ENCODE assay signal across 11 cellular contexts in the genomic region with DNA sequence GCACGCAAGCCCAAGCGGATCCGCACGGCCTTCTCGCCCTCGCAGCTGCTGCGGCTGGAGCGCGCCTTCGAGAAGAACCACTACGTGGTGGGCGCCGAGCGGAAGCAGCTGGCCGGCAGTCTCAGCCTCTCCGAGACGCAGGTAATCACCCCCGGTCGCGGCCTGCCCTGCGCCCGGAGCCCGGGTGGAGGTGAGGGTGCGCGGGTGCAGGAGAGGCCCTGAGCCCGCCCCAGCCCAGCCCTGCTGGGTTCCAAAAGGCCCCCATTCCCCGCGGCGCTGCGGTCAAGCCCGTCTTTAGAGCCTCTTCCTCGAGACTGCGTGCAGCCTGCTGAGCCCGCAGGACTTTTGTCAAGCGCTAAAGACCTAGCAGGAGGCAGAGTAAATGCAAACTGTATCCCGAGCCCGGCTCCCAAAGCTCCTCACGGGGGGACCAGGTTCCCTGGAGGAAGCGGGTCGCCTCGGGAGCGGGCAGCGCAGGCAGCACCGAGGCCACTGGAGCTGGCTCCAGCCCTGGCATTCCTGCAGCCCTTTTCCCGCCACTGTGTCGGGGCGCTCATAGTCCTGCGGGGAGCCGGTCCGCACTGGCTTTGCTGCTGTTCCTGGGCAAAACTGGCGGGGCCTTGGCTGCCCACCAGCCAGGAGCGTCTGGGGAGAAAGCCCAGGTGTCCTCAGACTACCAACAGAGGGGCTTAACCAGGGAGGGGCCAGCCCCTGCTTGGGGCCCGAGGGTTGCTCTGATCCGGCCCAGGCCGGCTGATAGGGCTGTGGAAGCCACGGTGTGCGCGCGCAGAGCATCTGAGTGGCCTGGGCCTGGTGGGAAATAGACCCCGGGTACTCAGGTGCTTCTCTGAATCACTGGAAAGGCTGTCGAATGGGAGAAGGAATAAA. TPM values are rescaled to one million over a fixed set of nuclear protein-coding genes. Genes with fewer than 3 reads are reported as not detected.
A peak's percentile ranks its signal among the peaks of the same experiment; 100 is the strongest.
DNase-seq lines count a peak whose midpoint lies in the region; ATAC-seq and TF ChIP-seq lines count a peak whose summit lies in the region.
"Had no signal": no experiment of that assay in that cellular context is flagged by ENCODE, and none has a peak within 500 bp of the region (broad histone marks: within the 10 kb centered on the region; RNA-seq: fewer than 3 reads in every experiment).

No MANE protein-coding gene starts in this region.

- H3K27me3 ChIP-seq in HUES6 (ENCODE audit: control insufficient read depth, insufficient read depth, low read length): peaks cover 100% of the 10 kb centered on the region
- peaks cover 59 to 100% (median 99%) of the 10 kb centered on the region in 3 donors for H3K27me3 ChIP-seq in stomach

- H3K27ac ChIP-seq in HUES6 (ENCODE audit: low read depth, low read length): no peak overlapping the region
- H3K27ac ChIP-seq in stomach: no peak overlapping the region

- H3K4me1 ChIP-seq in HUES6 (ENCODE audit: control insufficient read depth, insufficient read depth, low read length): peaks cover 33% of the 10 kb centered on the region
- H3K4me1 ChIP-seq in stomach: peaks cover 22 to 37% (median 33%) of the 10 kb centered on the region in 4 donors

- intact Hi-C loops in stomach (cut with DNase I; ENCODE audit: low total_unique reads): no loop called here
- intact Hi-C loops in left cardiac atrium (cut with DNase I): no loop called here

- no peak for TF ChIP-seq CTCF in stomach (IDR thresholded peaks at IDR 0.05)

- DNase-seq in activated CD8-positive, alpha-beta memory T cell treated with anti-CD3 and anti-CD28 coated beads for 24 hours: peak; percentile 61
- DNase-seq in activated CD8-positive, alpha-beta memory T cell treated with anti-CD3 and anti-CD28 coated beads, Interleukin-2, amount 50 U/mL, for 4 hours: no peak
- peak; percentile 24 for DNase-seq in stomach
- DNase-seq in HT-29 (ENCODE audit: low spot score): no peak
- DNase-seq in HCEC 1CT: no peak
- no peak for DNase-seq in left cardiac atrium
- DNase-seq: activated B cell treated with CpG ODN at 0.5 μM for 24 hours, cortex of kidney, NCI-H2081 had no signal

- H3K36me3 ChIP-seq in HUES6 (ENCODE audit: control insufficient read depth, insufficient read depth, low read length): no peaks in the 10 kb centered on the region
- no peaks in the 10 kb centered on the region for H3K36me3 ChIP-seq in stomach

- TF ChIP-seq EP300 in stomach (IDR thresholded peaks at IDR 0.05): no peak

- no peaks in the 10 kb centered on the region for H3K9me3 ChIP-seq in HUES6 (ENCODE audit: control insufficient read depth, insufficient read depth, low read depth, low read length)
- peaks cover 2% of the 10 kb centered on the region for H3K9me3 ChIP-seq in iPS-18c (ENCODE audit: control insufficient read depth, insufficient read depth, low read length)
- H3K9me3 ChIP-seq in stomach: peaks cover 0 to 12% (median 0%) of the 10 kb centered on the region in 4 donors

- WGBS in stomach, 5 donors: 3 to 11% (median 4%) methylated on average over 16 to 61 of the region's 61 CpGs

- no peak for ATAC-seq in left cardiac atrium

- no peak for TF ChIP-seq POLR2A in stomach (IDR thresholded peaks at IDR 0.05)

- H3K4me3 ChIP-seq in HUES6 (ENCODE audit: low read depth, low read length) (peak overlapping the region; percentile 48), iPS-18c (ENCODE audit: insufficient read depth, low read depth, low read length) (peak overlapping the region; percentile 46; the same call in 1 of the 2 replicates), stomach (peak overlapping the region in 2 of 4 donors; percentile 3 to 20)

- no peak overlapping the region for H3K9ac ChIP-seq in HUES6 (ENCODE audit: low read length)

RNA-seq across cellular contexts. Expression of gene EMX1, which starts 7.3 kb away (rescaled TPM):
- total RNA-seq in stomach (10 to 100 TPM in 1 of 5 donors, not detected in 4; 32.1 TPM), left cardiac atrium (not detected)
- polyA plus RNA-seq in stomach: under 1 TPM in 2 of 3 donors, not detected in 1; 0.18 to 0.62 TPM
- 0.23 and 1.0 TPM in 2 replicates for total RNA-seq in HT-29 (2014; rRNA removed; shearing (Covaris generic))

RNA-seq across cellular contexts. Expression of gene SPR, which starts 37.4 kb away (rescaled TPM):
- total RNA-seq in stomach (100 to 1,000 TPM in 1 of 5 donors, 10 to 100 TPM in 4; 11.7 to 133 (median 63.8) TPM), left cardiac atrium (10 to 100 TPM; 29.2 to 47.7 TPM)
- polyA plus RNA-seq in stomach: 10 to 100 TPM; 42.2 to 49.2 (median 48.9) TPM
- total RNA-seq in HT-29 (2014; rRNA removed; shearing (Covaris generic)): 77.8 and 86.8 TPM in 2 replicates

Comparison
In these comparisons a context has a peak if more than half of its experiments do, and no peak if none do; other contexts are left out.
1. DNase-seq: peak in activated CD8-positive, alpha-beta memory T cell treated with anti-CD3 and anti-CD28 coated beads for 24 hours (single experiment) and stomach (single experiment); none in activated CD8-positive, alpha-beta memory T cell treated with anti-CD3 and anti-CD28 coated beads, Interleukin-2, amount 50 U/mL, for 4 hours (single experiment), HT-29 (single experiment), HCEC 1CT (single experiment) and left cardiac atrium (single experiment).